Comparison of ENCODE assay signal across 1 cellular context in genomic region chr16:22400899-22401298, GRCh38.
TF ChIP-seq lines count a peak whose summit lies in the region.

No MANE protein-coding gene starts in this region.

TF ChIP-seq in SK-N-SH, 30 proteins besides CTCF, POLR2A, EP300 and RAD21 (continued from another document):
- TF ChIP-seq USF1 (IDR thresholded peaks at IDR 0.05; ENCODE audit: borderline replicate concordance, low read depth) (no peak), NFIC (IDR thresholded peaks at IDR 0.05; ENCODE audit: borderline replicate concordance) (no peak), EZH2phosphoT487 (IDR thresholded peaks at IDR 0.05; ENCODE audit: borderline replicate concordance, low read depth) (no peak), YY1 (IDR thresholded peaks at IDR 0.05; ENCODE audit: low read depth) (no peak), TEAD4 (IDR thresholded peaks at IDR 0.05; ENCODE audit: borderline replicate concordance, insufficient read depth) (no peak), TAF1 (IDR thresholded peaks at IDR 0.05; ENCODE audit: borderline replicate concordance, low read depth, low read length) (no peak), RFX5 (IDR thresholded peaks at IDR 0.05; ENCODE audit: low read length) (no peak), CHD2 (IDR thresholded peaks at IDR 0.05; ENCODE audit: low read length, partially characterized antibody) (no peak), JUND (IDR thresholded peaks at IDR 0.05) (no peak)
TF ChIP-seq in SK-N-SH: peak in this region for 0.
